27 cellular contexts compared by ENCODE assay signal in the genomic region with DNA sequence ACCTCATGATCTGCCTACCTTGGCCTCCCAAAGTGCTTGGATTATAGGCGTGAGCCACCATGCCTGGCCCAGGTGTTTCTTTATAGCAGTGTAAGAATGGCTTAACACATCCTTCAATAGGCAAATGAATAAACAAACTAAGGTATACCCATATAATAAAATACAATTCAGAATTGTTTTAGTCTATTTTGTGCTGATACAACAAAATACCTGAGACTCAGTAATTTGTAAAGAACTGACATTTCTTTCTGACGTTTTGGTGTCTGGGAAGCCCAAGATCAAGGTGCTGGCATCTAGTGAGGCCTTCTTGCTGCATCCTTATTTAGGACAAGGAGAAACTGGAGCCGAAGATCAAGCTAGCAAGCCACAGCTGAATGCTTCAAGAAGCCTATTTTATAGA.
"Had no signal": no experiment of that assay in that cellular context is flagged by ENCODE, and none has a peak within 500 bp of the region (broad histone marks: within the 10 kb centered on the region; RNA-seq: fewer than 3 reads in every experiment).

No MANE protein-coding gene starts in this region.

- H3K27ac ChIP-seq: stomach, suprapubic skin, testis, thoracic aorta, thyroid gland, tibial artery, tibial nerve, transverse colon, upper lobe of left lung, upper lobe of right lung, uterus, vagina had no signal

- H3K4me1 ChIP-seq: stomach, suprapubic skin, testis, thyroid gland, tibial artery, tibial nerve, transverse colon, upper lobe of left lung, upper lobe of right lung, uterus, vagina had no signal

- FAIRE-seq: urothelium cell line had no signal

- H3K9me3 ChIP-seq: testis, thoracic aorta, thyroid gland, upper lobe of right lung, uterus, vagina had no signal

- ATAC-seq: stimulated activated effector memory CD8-positive, alpha-beta T cell treated with anti-CD3 and anti-CD28 coated beads, Interleukin-12 subunit alpha, Interleukin-12 subunit beta, amount 100 ng/mL, for 72 hours; stimulated activated memory B cell treated with anti-CD40 and anti-IgM and Interleukin-4, amounts not matched to agents 10 μg/mL and 1 μg/mL and 100 μg/mL, for 72 hours; stimulated activated naive B cell treated with anti-CD40 and anti-IgM and Interleukin-4, amounts not matched to agents 10 μg/mL and 1 μg/mL and 100 μg/mL, for 72 hours; stimulated activated naive CD8-positive, alpha-beta T cell treated with anti-CD3 and anti-CD28 coated beads, Interleukin-15, amount 100 ng/mL, for 72 hours; stimulated activated naive CD8-positive, alpha-beta T cell treated with anti-CD3 and anti-CD28 coated beads, Interleukin-15, Interleukin-2, amounts not matched to agents 100 U/mL and 50 U/mL, for 24 hours; upper lobe of right lung had no signal

- H3K27me3 ChIP-seq: stomach, suprapubic skin, testis, thyroid gland, tibial artery, tibial nerve, transverse colon, upper lobe of left lung, upper lobe of right lung, uterus, vagina had no signal

- H3K4me3 ChIP-seq: stomach, suprapubic skin, testis, thoracic aorta, thyroid gland, tibial artery, tibial nerve, transverse colon, upper lobe of left lung, upper lobe of right lung, uterus, vagina had no signal

- DNase-seq: stimulated activated CD4-positive, alpha-beta T cell treated with anti-CD3 and anti-CD28 coated beads, Interleukin-2, amount 100 ng/mL, for 48 hours; stimulated activated CD4-positive, alpha-beta T cell treated with anti-CD3 and anti-CD28 coated beads, Interleukin-4, amount 100 ng/mL, for 1 hour; stimulated activated CD4-positive, alpha-beta T cell treated with anti-CD3 and anti-CD28 coated beads, Interleukin-4, amount 100 ng/mL, for 24 hours; stimulated activated CD4-positive, alpha-beta T cell treated with anti-CD3 and anti-CD28 coated beads, Interleukin-4, amount 100 ng/mL, for 4 hours; stimulated activated CD8-positive, alpha-beta memory T cell treated with anti-CD3 and anti-CD28 coated beads, Interleukin-4, amount 100 ng/mL, for 48 hours; stimulated activated naive B cell treated with anti-CD40 and anti-IgM and Interleukin-4, amounts not matched to agents 10 μg/mL and 1 μg/mL and 100 μg/mL, for 72 hours; stimulated activated naive CD4-positive, alpha-beta T cell; stimulated activated naive CD4-positive, alpha-beta T cell treated with Interleukin-2 at 50 U/mL for 16 hours; stimulated activated naive CD8-positive, alpha-beta T cell treated with anti-CD3 and anti-CD28 coated beads, Interleukin-15, amount 100 ng/mL, for 72 hours; stimulated activated naive CD8-positive, alpha-beta T cell treated with anti-CD3 and anti-CD28 coated beads, Interleukin-15, Interleukin-2, amounts not matched to agents 100 U/mL and 50 U/mL, for 24 hours; stomach; substantia nigra; testis; thyroid gland; tibial artery; transverse colon; trophoblast cell; upper lobe of left lung; upper lobe of right lung; uterus had no signal

- H3K36me3 ChIP-seq: stomach, suprapubic skin, thoracic aorta, thyroid gland, tibial artery, tibial nerve, transverse colon, upper lobe of left lung, upper lobe of right lung, uterus, vagina had no signal
